In genomic region chr16:69115361-69115760, GRCh38 we compare ENCODE assay signal across 14 cellular contexts. TPM values are rescaled to one million over a fixed set of nuclear protein-coding genes. Genes with fewer than 3 reads are reported as not detected.
A peak's percentile ranks its signal among the peaks of the same experiment; 100 is the strongest.
DNase-seq lines count a peak whose midpoint lies in the region; ATAC-seq and TF ChIP-seq lines count a peak whose summit lies in the region.
"Had no signal": no experiment of that assay in that cellular context is flagged by ENCODE, and none has a peak within 500 bp of the region (broad histone marks: within the 10 kb centered on the region; RNA-seq: fewer than 3 reads in every experiment).

No MANE protein-coding gene starts in this region.

- no peak overlapping the region for H2AFZ ChIP-seq in PC-3 (ENCODE audit: low read length)

- peaks cover 60% of the 10 kb centered on the region for H3K4me1 ChIP-seq in left ventricle myocardium inferior
- H3K4me1 ChIP-seq in PC-3 (ENCODE audit: insufficient read depth, low read length): peaks cover 16% of the 10 kb centered on the region
- H3K4me1 ChIP-seq in psoas muscle: peaks cover 3% of the 10 kb centered on the region

- no peaks in the 10 kb centered on the region for H3K27me3 ChIP-seq in left ventricle myocardium inferior (ENCODE audit: low read depth)
- H3K27me3 ChIP-seq in PC-3 (ENCODE audit: low read length): no peaks in the 10 kb centered on the region
- H3K27me3 ChIP-seq in psoas muscle (ENCODE audit: insufficient read depth in 3 of 3, low read length in 2 of 3): no peaks in the 10 kb centered on the region

- peaks cover 14% of the 10 kb centered on the region; the same call in 1 of the 2 replicates for H3K79me2 ChIP-seq in PC-3 (ENCODE audit: low read length)

- H3K4me2 ChIP-seq in PC-3 (ENCODE audit: low read length): no peak overlapping the region

- H3K9me2 ChIP-seq in PC-3 (replicated peaks; ENCODE audit: low read length): no peaks in the 10 kb centered on the region

- TF ChIP-seq CTCF in left ventricle myocardium inferior (IDR thresholded peaks at IDR 0.05; ENCODE audit: borderline replicate concordance): no peak
- TF ChIP-seq CTCF in PC-3 (conservative IDR thresholded peaks at IDR 0.05; ENCODE audit: low read depth, low read length): no peak
- TF ChIP-seq CTCF in psoas muscle (IDR thresholded peaks at IDR 0.05): no peak

- peaks cover 10% of the 10 kb centered on the region for H3F3A ChIP-seq in PC-3 (ENCODE audit: low read length, unreplicated experiment)

- DNase-seq in Right ventricle myocardium inferior (ENCODE audit: missing footprints): peak; percentile 35
- DNase-seq in left ventricle myocardium inferior: no peak
- DNase-seq in PC-3: no peak
- DNase-seq in sciatic nerve (ENCODE audit: low spot score): peak; percentile 25
- no peak for DNase-seq in psoas muscle
- no peak for DNase-seq in activated gamma-delta T cell (lab: John Stamatoyannopoulos, UW)
- DNase-seq: C1 segment of cervical spinal cord; CD4-positive, alpha-beta T cell; DMS153; DMS79 treated with DMSO at 0.1 percent for 48 hours; EL; HCEC 1CT had no signal

- H3K9ac ChIP-seq in PC-3 (ENCODE audit: low read length): no peak overlapping the region

- H3K4me3 ChIP-seq in left ventricle myocardium inferior (no peak overlapping the region), PC-3 (ENCODE audit: low read length) (no peak overlapping the region), psoas muscle (no peak overlapping the region)

- intact Hi-C loops in Right ventricle myocardium inferior (cut with DNase I) (no loop called here), left ventricle myocardium inferior (cut with micrococcal nuclease) (no loop called here), PC-3 (cut with micrococcal nuclease) (no loop called here), sciatic nerve (cut with DNase I) (no loop called here), psoas muscle (cut with DNase I) (loop anchor here (10.0 kb wide), 2 partner anchors 111 to 121 kb away; no protein-coding TSS in a partner anchor)

- no peak for ATAC-seq in Right ventricle myocardium inferior
- ATAC-seq in PC-3: no peak
- ATAC-seq in sciatic nerve: no peak
- no peak for ATAC-seq in psoas muscle
- ATAC-seq in GM21786 (IDR thresholded peaks at IDR 0.05; ENCODE audit: unreplicated experiment): no peak
- ATAC-seq: HepG2 had no signal

- peaks cover 41% of the 10 kb centered on the region for H3K36me3 ChIP-seq in left ventricle myocardium inferior
- peaks cover 51% of the 10 kb centered on the region for H3K36me3 ChIP-seq in PC-3 (ENCODE audit: low read depth, low read length)
- H3K36me3 ChIP-seq in psoas muscle (ENCODE audit: insufficient read depth in 1 of 2, low read depth in 1 of 2): peaks cover 0 to 68% of the 10 kb centered on the region in 2 donors

- WGBS in psoas muscle, 3 donors: 90 to 99% (median 98%) methylated on average over 5 of the region's 5 CpGs

- H3K27ac ChIP-seq in left ventricle myocardium inferior (replicated peaks): no peak overlapping the region
- no peak overlapping the region for H3K27ac ChIP-seq in PC-3 (ENCODE audit: low read length)
- no peak overlapping the region for H3K27ac ChIP-seq in psoas muscle

- TSS peak; percentile 9 for BruUV-seq in PC-3 (replicated peaks; lab: Mats Ljungman, UMichigan)

- POLR2A ChIA-PET in PC-3 (lab: Charles Lee; ENCODE audit: unreplicated experiment): no interaction called here

- H3K9me3 ChIP-seq in left ventricle myocardium inferior (replicated peaks): no peaks in the 10 kb centered on the region
- H3K9me3 ChIP-seq in PC-3 (ENCODE audit: low read length): no peaks in the 10 kb centered on the region
- no peaks in the 10 kb centered on the region for H3K9me3 ChIP-seq in psoas muscle

- peaks cover 16% of the 10 kb centered on the region; the same call in 1 of the 2 replicates for H4K20me1 ChIP-seq in PC-3 (ENCODE audit: low read length)

- CTCF ChIA-PET in PC-3 (lab: Charles Lee): no interaction called here

RNA-seq across cellular contexts. Expression of gene HAS3, which starts 9.9 kb away (rescaled TPM):
- total RNA-seq in Right ventricle myocardium inferior: 0.30 TPM
- total RNA-seq in left ventricle myocardium inferior: 0.27 TPM
- total RNA-seq in PC-3 (2014; rRNA removed): 92.5 and 153 TPM in 2 replicates
- 2.7 TPM for total RNA-seq in sciatic nerve
- 1 to 10 TPM in 2 of 4 donors, under 1 TPM in 2; 0.40 to 1.8 (median 1.00) TPM for total RNA-seq in psoas muscle
- under 1 TPM; 0.51 to 0.86 (median 0.76) TPM for polyA plus RNA-seq in psoas muscle

RNA-seq across cellular contexts. Expression of gene CHTF8, which starts 17.0 kb away (rescaled TPM):
- total RNA-seq in Right ventricle myocardium inferior (58.3 TPM), left ventricle myocardium inferior (52.4 TPM), PC-3 (2014; rRNA removed) (45.9 and 54.7 TPM in 2 replicates), sciatic nerve (65.1 TPM), psoas muscle (10 to 100 TPM; 26.2 to 69.1 (median 49.9) TPM)
- polyA plus RNA-seq in psoas muscle: 10 to 100 TPM; 28.3 to 63.6 (median 46.7) TPM

RNA-seq across cellular contexts. Expression of gene UTP4, which starts 17.1 kb away (rescaled TPM):
- total RNA-seq in Right ventricle myocardium inferior: 26.6 TPM
- 30.4 TPM for total RNA-seq in left ventricle myocardium inferior
- 26.4 and 26.9 TPM in 2 replicates for total RNA-seq in PC-3 (2014; rRNA removed)
- 40.1 TPM for total RNA-seq in sciatic nerve
- total RNA-seq in psoas muscle: 10 to 100 TPM; 38.8 to 85.3 (median 73.1) TPM
- 100 to 1,000 TPM in 1 of 3 donors, 10 to 100 TPM in 2; 64.9 to 107 (median 75.8) TPM for polyA plus RNA-seq in psoas muscle

Comparison
In these comparisons a context has a peak if more than half of its experiments do, and no peak if none do; other contexts are left out.
1. DNase-seq: peak in Right ventricle myocardium inferior (single experiment) and sciatic nerve (single experiment); none in left ventricle myocardium inferior (single experiment), PC-3 (single experiment), psoas muscle (0 of 2) and activated gamma-delta T cell (single experiment).
2. RNA of gene HAS3, which starts 9.9 kb away (total RNA-seq): 92.5 to 153 TPM in PC-3; 2.7 TPM in sciatic nerve (single experiment), 0.40 to 1.8 TPM in psoas muscle, 0.30 TPM in Right ventricle myocardium inferior (single experiment) and 0.27 TPM in left ventricle myocardium inferior (single experiment); every median in the first group is over 10 times any median in the second.
3. intact Hi-C loops: an anchor here in psoas muscle (10.0 kb wide); none called in Right ventricle myocardium inferior, left ventricle myocardium inferior, PC-3 and sciatic nerve.